In the genomic region with DNA sequence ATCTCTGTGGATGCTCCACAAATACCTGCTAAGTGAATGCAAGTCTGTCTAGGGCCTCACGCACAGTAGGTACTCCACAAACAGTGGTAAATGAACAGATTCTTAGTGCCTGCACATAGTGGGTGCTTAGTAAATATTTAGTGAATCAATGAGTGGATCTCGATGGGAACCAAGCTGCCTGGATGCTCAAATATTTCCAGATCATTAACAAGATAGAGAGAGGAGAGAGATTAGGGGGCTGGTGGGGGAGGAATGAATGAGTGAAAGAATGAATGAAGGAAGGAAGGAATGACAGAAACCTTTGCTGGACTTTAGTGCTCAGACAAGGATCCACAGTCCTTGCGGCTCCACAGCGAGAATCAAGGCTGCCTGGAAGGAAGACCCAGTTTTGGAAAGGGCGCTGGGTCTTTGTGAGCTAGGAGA, we compare ENCODE assay signal across 10 cellular contexts.
DNase-seq lines count a peak whose midpoint lies in the region; ATAC-seq and TF ChIP-seq lines count a peak whose summit lies in the region.
"Had no signal": no experiment of that assay in that cellular context is flagged by ENCODE, and none has a peak within 500 bp of the region (broad histone marks: within the 10 kb centered on the region; RNA-seq: fewer than 3 reads in every experiment).

No MANE protein-coding gene starts in this region.

- H3K9me3 ChIP-seq in SK-N-MC (ENCODE audit: low read depth, low read length) (no peaks in the 10 kb centered on the region), right cardiac atrium (ENCODE audit: control insufficient read depth, low read length) (no peaks in the 10 kb centered on the region), gastrocnemius medialis (no peaks in the 10 kb centered on the region)

- 31% methylated on average over 5 of the region's 5 CpGs for WGBS in right cardiac atrium

- H3K4me1 ChIP-seq in right cardiac atrium (ENCODE audit: control insufficient read depth, insufficient read depth, low read length) = peaks cover 7% of the 10 kb centered on the region
- H3K4me1 ChIP-seq in gastrocnemius medialis = peaks cover 25 to 38% of the 10 kb centered on the region in 2 donors

- ATAC-seq in right cardiac atrium = no peak
- ATAC-seq in gastrocnemius medialis = no peak
- ATAC-seq in HG03460 (IDR thresholded peaks at IDR 0.05; ENCODE audit: unreplicated experiment) = no peak
- ATAC-seq in HG02678 (IDR thresholded peaks at IDR 0.05; ENCODE audit: unreplicated experiment) = no peak

- H3K9ac ChIP-seq in SK-N-MC (ENCODE audit: insufficient read length) = peak overlapping the region; percentile 56

- TF ChIP-seq CTCF in Calu3 (IDR thresholded peaks at IDR 0.05; ENCODE audit: unreplicated experiment) (no peak), gastrocnemius medialis (IDR thresholded peaks at IDR 0.05 in 4 of 5, conservative IDR thresholded peaks at IDR 0.05 in 1 of 5) (no peak)

- H3K36me3 ChIP-seq in SK-N-MC (ENCODE audit: insufficient read depth, low read length) (no peaks in the 10 kb centered on the region), gastrocnemius medialis (no peaks in the 10 kb centered on the region)

- H3K27me3 Mint-ChIP-seq in Calu3 (ENCODE audit: unreplicated experiment) = no peaks in the 10 kb centered on the region

- H3K27me3 ChIP-seq in right cardiac atrium (ENCODE audit: control insufficient read depth, insufficient read depth) = no peaks in the 10 kb centered on the region
- no peaks in the 10 kb centered on the region for H3K27me3 ChIP-seq in gastrocnemius medialis

- no TSS peak for BruUV-seq in Calu3 (replicated peaks; lab: Mats Ljungman, UMichigan)

- H3K4me3 Mint-ChIP-seq in Calu3 (ENCODE audit: low read depth, unreplicated experiment) = peak overlapping the region; percentile 14
- H3K4me3 Mint-ChIP-seq: activated T-cell treated with anti-CD3 and anti-CD28 coated beads, Interleukin-2, amount 50 U/mL, for 4 hours had no signal

- no peak for TF ChIP-seq POLR2A in gastrocnemius medialis (IDR thresholded peaks at IDR 0.05)

- H3K27ac Mint-ChIP-seq in Calu3 (ENCODE audit: unreplicated experiment) = peak overlapping the region; percentile 82

- H3K9me3 Mint-ChIP-seq in Calu3 (ENCODE audit: low read depth, unreplicated experiment) = no peaks in the 10 kb centered on the region
- H3K9me3 Mint-ChIP-seq: activated T-cell treated with anti-CD3 and anti-CD28 coated beads, Interleukin-2, amount 50 U/mL, for 4 hours had no signal

- H3K27ac ChIP-seq in SK-N-MC = peak overlapping the region; percentile 92
- H3K27ac ChIP-seq in right cardiac atrium (ENCODE audit: low read length) = peak overlapping the region; percentile 61
- H3K27ac ChIP-seq in gastrocnemius medialis = peak overlapping the region; percentile 75 to 93 (median 89)

- H3K4me3 ChIP-seq in SK-N-MC (peak overlapping the region; percentile 74), right cardiac atrium (ENCODE audit: low read length) (no peak overlapping the region), gastrocnemius medialis (peak overlapping the region in 1 of 4 donors; percentile 22)

- CTCF ChIA-PET in Calu3 (lab: Charles Lee) = interaction anchor here (0.7 to 2.8 kb wide), 3 partner anchors 18 to 287 kb away, joined by 3 to 13 read pairs (median 4); no protein-coding TSS in a partner anchor

- DNase-seq in Calu3 (no peak), SK-N-MC (ENCODE audit: low read depth, low spot score) (no peak), right cardiac atrium (no peak), gastrocnemius medialis (no peak), 8988T (no peak), NCI-H774 (lab: John Stamatoyannopoulos, UW) (no peak)
- DNase-seq: naive B cell had no signal

- peaks cover 92% of the 10 kb centered on the region for H3K4me1 Mint-ChIP-seq in Calu3 (ENCODE audit: low read depth, unreplicated experiment)

- in situ Hi-C loops in gastrocnemius medialis (cut with MboI; ENCODE audit: low sequenced_read_pairs in 4 of 4) = no loop called here

- intact Hi-C loops in Calu3 (cut with micrococcal nuclease; ENCODE audit: unreplicated experiment) = loop anchor here (5.0 kb wide), 3 partner anchors 48 to 228 kb away; a partner anchor contains a TSS
- intact Hi-C loops in right cardiac atrium (cut with DNase I) = loop anchor here in 1 of 4 donors (5.0 kb wide), 1 partner anchor 43 kb away; no protein-coding TSS in a partner anchor
- intact Hi-C loops in gastrocnemius medialis (cut with DNase I; ENCODE audit: low total_unique reads) = loop anchor here (5.0 kb wide), 1 partner anchor 228 kb away; no protein-coding TSS in a partner anchor

- peaks cover 42% of the 10 kb centered on the region for H3K36me3 Mint-ChIP-seq in Calu3 (ENCODE audit: insufficient read depth, unreplicated experiment)
- H3K36me3 Mint-ChIP-seq: naive B cell had no signal
